ENCODE assay signal across 10 cellular contexts in the genomic region with DNA sequence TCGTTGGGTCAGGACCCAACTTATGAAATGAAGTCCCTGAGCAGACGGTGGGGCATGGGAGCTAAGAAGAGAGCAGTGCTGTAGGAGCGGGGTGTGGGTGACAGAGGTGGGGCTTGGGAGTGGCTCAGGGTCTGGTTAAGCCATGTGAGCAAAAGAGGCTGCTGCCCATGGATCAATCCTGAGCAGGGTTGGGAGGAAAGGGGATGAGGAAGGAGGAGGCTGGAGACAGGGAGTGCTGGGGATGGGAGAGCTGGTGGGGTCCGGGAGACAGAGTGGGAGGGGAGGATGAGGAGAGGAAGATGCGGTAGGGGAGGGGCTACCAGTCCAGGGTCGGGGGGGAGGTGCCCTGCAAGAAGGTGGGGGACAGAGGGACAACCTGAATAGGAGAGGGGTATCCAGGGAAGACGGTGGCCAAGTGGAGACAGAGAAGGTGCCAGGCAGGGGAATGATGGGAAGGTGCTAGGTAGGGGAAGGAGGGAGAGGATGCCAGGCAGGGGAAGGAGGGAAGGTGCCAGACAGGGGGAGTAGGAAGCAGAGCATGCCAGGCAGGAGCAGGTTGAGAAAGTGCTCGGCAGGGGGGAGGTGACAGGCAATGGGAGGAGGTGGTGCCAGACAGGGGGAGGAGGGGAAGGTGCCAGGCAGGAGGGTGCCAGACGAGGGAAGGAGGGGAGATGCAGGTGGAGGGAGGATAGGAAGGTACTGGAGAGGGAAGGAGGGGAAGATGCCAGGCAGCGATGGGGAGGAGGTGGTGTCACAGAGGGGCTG. TPM values are rescaled to one million over a fixed set of nuclear protein-coding genes. Genes with fewer than 3 reads are reported as not detected.
DNase-seq lines count a peak whose midpoint lies in the region; ATAC-seq and TF ChIP-seq lines count a peak whose summit lies in the region.
"Had no signal": no experiment of that assay in that cellular context is flagged by ENCODE, and none has a peak within 500 bp of the region (broad histone marks: within the 10 kb centered on the region; RNA-seq: fewer than 3 reads in every experiment).

No MANE protein-coding gene starts in this region.

- no peak overlapping the region for H3K4me3 ChIP-seq in DOHH2 (ENCODE audit: low read length)
- peak overlapping the region; percentile 39 for H3K4me3 ChIP-seq in effector memory CD4-positive, alpha-beta T cell (ENCODE audit: insufficient read depth, low read depth, low read length, poor library complexity, severe bottlenecking)

- H3K9me2 ChIP-seq in DOHH2 (replicated peaks; ENCODE audit: control insufficient read depth, low read length), result no peaks in the 10 kb centered on the region

- DNase-seq in NCI-H2196 (lab: John Stamatoyannopoulos, UW; ENCODE audit: unreplicated experiment) (peak; percentile 34), posterior vena cava (ENCODE audit: low spot score) (peak; percentile 49), HT-29 (ENCODE audit: low spot score) (no peak), Right ventricle myocardium superior (no peak)
- DNase-seq in effector memory CD4-positive, alpha-beta T cell, result no peak
- no peak for DNase-seq in effector CD4-positive, alpha-beta T cell
- DNase-seq: activated B cell treated with CpG ODN at 0.5 μM for 24 hours, retina had no signal

- ATAC-seq in Right ventricle myocardium superior (ENCODE audit: poor library complexity), result no peak

- H3F3A ChIP-seq in DOHH2 (ENCODE audit: control insufficient read depth, insufficient read depth), result no peaks in the 10 kb centered on the region

- intact Hi-C loops in posterior vena cava (cut with DNase I), result no loop called here
- intact Hi-C loops in Right ventricle myocardium superior (cut with DNase I), result no loop called here

- H3K36me3 ChIP-seq in DOHH2 (ENCODE audit: control insufficient read depth, low read length), result no peaks in the 10 kb centered on the region
- H3K36me3 ChIP-seq in effector memory CD4-positive, alpha-beta T cell (ENCODE audit: control insufficient read depth, insufficient read depth, low read length), result no peaks in the 10 kb centered on the region

- TF ChIP-seq CTCF in DOHH2 (IDR thresholded peaks at IDR 0.05; ENCODE audit: low read depth, low read length, poor library complexity, severe bottlenecking), result no peak

- no peaks in the 10 kb centered on the region for H4K20me1 ChIP-seq in DOHH2 (ENCODE audit: control insufficient read depth, insufficient read depth, low read depth, low read length)

- peak overlapping the region; percentile 49; the same call in 1 of the 2 replicates for H3K4me2 ChIP-seq in DOHH2 (ENCODE audit: low read length)

- peaks cover 3% of the 10 kb centered on the region; the same call in 1 of the 2 replicates for H3K4me1 ChIP-seq in DOHH2 (ENCODE audit: control insufficient read depth, low read length)
- peaks cover 9% of the 10 kb centered on the region for H3K4me1 ChIP-seq in effector memory CD4-positive, alpha-beta T cell (ENCODE audit: control insufficient read depth, insufficient read depth, low read length, poor library complexity, severe bottlenecking)

- H3K9me3 ChIP-seq in DOHH2 (ENCODE audit: control insufficient read depth, insufficient read depth, low read length), result no peaks in the 10 kb centered on the region
- H3K9me3 ChIP-seq in effector memory CD4-positive, alpha-beta T cell (ENCODE audit: control insufficient read depth, low read length), result no peaks in the 10 kb centered on the region

- H3K27ac ChIP-seq in DOHH2 (ENCODE audit: low read depth, low read length), result no peak overlapping the region
- no peak overlapping the region for H3K27ac ChIP-seq in effector memory CD4-positive, alpha-beta T cell (ENCODE audit: insufficient read depth, low read length, poor library complexity, severe bottlenecking)
- H3K27ac ChIP-seq: epithelial cell of prostate had no signal

- no peaks in the 10 kb centered on the region for H3K79me2 ChIP-seq in DOHH2 (ENCODE audit: control insufficient read depth, low read length)

- H3K27me3 ChIP-seq in DOHH2 (ENCODE audit: control insufficient read depth, low read length), result peaks cover 31% of the 10 kb centered on the region
- no peaks in the 10 kb centered on the region for H3K27me3 ChIP-seq in effector memory CD4-positive, alpha-beta T cell (replicated peaks; ENCODE audit: control insufficient read depth, insufficient read depth, low read length, poor library complexity, severe bottlenecking)

RNA-seq across cellular contexts. Expression of gene SMARCD3, which starts 27.5 kb away (rescaled TPM):
- total RNA-seq in posterior vena cava, result 10 to 100 TPM; 45.8 to 68.4 TPM
- total RNA-seq in HT-29 (2014; rRNA removed; shearing (Covaris generic)), result 1.1 and 1.3 TPM in 2 replicates
- 131 TPM for total RNA-seq in Right ventricle myocardium superior
- total RNA-seq: activated B cell treated with CpG ODN at 0.5 μM for 24 hours had no signal

RNA-seq across cellular contexts. Expression of gene CHPF2, which starts 43.7 kb away (rescaled TPM):
- total RNA-seq in posterior vena cava (10 to 100 TPM; 37.5 to 40.7 TPM), Right ventricle myocardium superior (10.5 TPM)
- total RNA-seq in HT-29 (2014; rRNA removed; shearing (Covaris generic)), result 72.5 and 87.7 TPM in 2 replicates

RNA-seq across cellular contexts. Expression of gene ABCF2, which starts 49.0 kb away (rescaled TPM):
- total RNA-seq in posterior vena cava (10 to 100 TPM; 24.4 to 27.4 TPM), Right ventricle myocardium superior (23.9 TPM)
- 80.2 and 82.5 TPM in 2 replicates for total RNA-seq in HT-29 (2014; rRNA removed; shearing (Covaris generic))

Comparison
In these comparisons a context has a peak if more than half of its experiments do, and no peak if none do; other contexts are left out.
1. DNase-seq: peak in NCI-H2196 (single experiment) and posterior vena cava (single experiment); none in effector memory CD4-positive, alpha-beta T cell (0 of 3), HT-29 (single experiment), effector CD4-positive, alpha-beta T cell (single experiment) and Right ventricle myocardium superior (single experiment).
2. RNA of gene SMARCD3, which starts 27.5 kb away (total RNA-seq): 131 TPM in Right ventricle myocardium superior (single experiment) and 45.8 to 68.4 TPM in posterior vena cava; 1.1 to 1.3 TPM in HT-29; every median in the first group is over 10 times any median in the second.